ENCODE assay signal across 9 cellular contexts in genomic region chr17:50290074-50290702, GRCh38. TPM values are rescaled to one million over a fixed set of nuclear protein-coding genes. Genes with fewer than 3 reads are reported as not detected.
A peak's percentile ranks its signal among the peaks of the same experiment; 100 is the strongest.
DNase-seq lines count a peak whose midpoint lies in the region; ATAC-seq and TF ChIP-seq lines count a peak whose summit lies in the region.
"Had no signal": no experiment of that assay in that cellular context is flagged by ENCODE, and none has a peak within 500 bp of the region (broad histone marks: within the 10 kb centered on the region; RNA-seq: fewer than 3 reads in every experiment).

No MANE protein-coding gene starts in this region.

- TF ChIP-seq POLR2A in sigmoid colon (IDR thresholded peaks at IDR 0.05): no peak

- no peaks in the 10 kb centered on the region for H3K9me3 ChIP-seq in sigmoid colon

- DNase-seq in AG20443 (ENCODE audit: low spot score) (peak; percentile 94), HT-29 (ENCODE audit: low spot score) (peak; percentile 48), left cardiac atrium (peak; percentile 84), sigmoid colon (peak; percentile 94), GM19240 (ENCODE audit: insufficient read length, low spot score) (no peak)
- DNase-seq in activated CD8-positive, alpha-beta T cell treated with anti-CD3 and anti-CD28 coated beads, Interleukin-2, amount 10 ng/mL, durations not matched to agents 7 days and 5 days: no peak
- no peak for DNase-seq in stimulated activated CD4-positive, alpha-beta T cell treated with anti-CD3 and anti-CD28 coated beads, Interleukin-4, amount 100 ng/mL, for 4 hours

- no peak overlapping the region for H3K4me3 Mint-ChIP-seq in activated CD8-positive, alpha-beta T cell treated with anti-CD3 and anti-CD28 coated beads, Interleukin-2, amount 10 ng/mL, durations not matched to agents 7 days and 5 days

- peak overlapping the region; percentile 84 to 89 (median 88) for H3K27ac ChIP-seq in sigmoid colon

- no peaks in the 10 kb centered on the region for H3K27me3 ChIP-seq in sigmoid colon
- H3K27me3 ChIP-seq: dorsolateral prefrontal cortex had no signal

- no peaks in the 10 kb centered on the region for H3K36me3 ChIP-seq in sigmoid colon

- intact Hi-C loops in left cardiac atrium (cut with DNase I) (no loop called here), sigmoid colon (cut with DNase I) (loop anchor here (1.0 kb wide), 1 partner anchor 18 kb away; no protein-coding TSS in a partner anchor)

- no peak overlapping the region for H3K27ac Mint-ChIP-seq in activated CD8-positive, alpha-beta T cell treated with anti-CD3 and anti-CD28 coated beads, Interleukin-2, amount 10 ng/mL, durations not matched to agents 7 days and 5 days

- TF ChIP-seq CTCF in sigmoid colon (IDR thresholded peaks at IDR 0.05): no peak

- ATAC-seq in activated CD8-positive, alpha-beta T cell treated with anti-CD3 and anti-CD28 coated beads, Interleukin-2, amount 10 ng/mL, durations not matched to agents 7 days and 5 days: peak; percentile 60
- ATAC-seq in left cardiac atrium (peak; percentile 94 to 97), HG02763 (IDR thresholded peaks at IDR 0.05; ENCODE audit: unreplicated experiment) (no peak)

- H3K9me3 Mint-ChIP-seq in activated CD8-positive, alpha-beta T cell treated with anti-CD3 and anti-CD28 coated beads, Interleukin-2, amount 10 ng/mL, durations not matched to agents 7 days and 5 days (ENCODE audit: insufficient read depth): no peaks in the 10 kb centered on the region

- peak in 3 of 4 donors; percentile 43 to 90 (median 77) for TF ChIP-seq EP300 in sigmoid colon (IDR thresholded peaks at IDR 0.05)

- H3K4me1 Mint-ChIP-seq in activated CD8-positive, alpha-beta T cell treated with anti-CD3 and anti-CD28 coated beads, Interleukin-2, amount 10 ng/mL, durations not matched to agents 7 days and 5 days (ENCODE audit: low read depth): peaks cover 18% of the 10 kb centered on the region

- H3K27me3 Mint-ChIP-seq in activated CD8-positive, alpha-beta T cell treated with anti-CD3 and anti-CD28 coated beads, Interleukin-2, amount 10 ng/mL, durations not matched to agents 7 days and 5 days (ENCODE audit: low read depth): peaks cover 16% of the 10 kb centered on the region

- CTCF ChIA-PET in activated CD8-positive, alpha-beta T cell treated with anti-CD3 and anti-CD28 coated beads, Interleukin-2, amount 10 ng/mL, durations not matched to agents 7 days and 5 days (lab: Charles Lee): interaction anchor here (1.2 to 4.8 kb wide), 8 partner anchors 8 to 196 kb away, joined by 3 to 31 read pairs (median 8); partner anchors contain the start of genes COL1A1, PDK2 and TMEM92

- H3K36me3 Mint-ChIP-seq in activated CD8-positive, alpha-beta T cell treated with anti-CD3 and anti-CD28 coated beads, Interleukin-2, amount 10 ng/mL, durations not matched to agents 7 days and 5 days (ENCODE audit: low read depth): no peaks in the 10 kb centered on the region

- 43 to 50% methylated on average over 8 of the region's 8 CpGs for WGBS in sigmoid colon, 2 donors

- peak overlapping the region in 2 of 4 donors; percentile 9 to 12 for H3K4me3 ChIP-seq in sigmoid colon
- H3K4me3 ChIP-seq: dorsolateral prefrontal cortex had no signal

- peaks cover 0 to 37% (median 31%) of the 10 kb centered on the region in 4 donors for H3K4me1 ChIP-seq in sigmoid colon

- POLR2A ChIA-PET in activated CD8-positive, alpha-beta T cell treated with anti-CD3 and anti-CD28 coated beads, Interleukin-2, amount 10 ng/mL, durations not matched to agents 7 days and 5 days (lab: Charles Lee): no interaction called here

RNA-seq across cellular contexts. Expression of gene TMEM92, which starts 15.9 kb away (rescaled TPM):
- 5.9 and 17.8 TPM in 2 replicates for total RNA-seq in HT-29 (2014; rRNA removed; shearing (Covaris generic))
- not detected for total RNA-seq in activated CD8-positive, alpha-beta T cell treated with anti-CD3 and anti-CD28 coated beads, Interleukin-2, amount 10 ng/mL, durations not matched to agents 7 days and 5 days
- total RNA-seq in left cardiac atrium (under 1 TPM; 0.10 to 0.65 TPM), sigmoid colon (not detected)
- polyA plus RNA-seq in sigmoid colon: 1 to 10 TPM; 2.5 to 9.7 (median 3.6) TPM

RNA-seq across cellular contexts. Expression of gene XYLT2, which starts 55.7 kb away (rescaled TPM):
- total RNA-seq in HT-29 (2014; rRNA removed; shearing (Covaris generic)): 34.6 and 40.0 TPM in 2 replicates
- 10 to 100 TPM; 24.7 to 26.0 TPM for total RNA-seq in activated CD8-positive, alpha-beta T cell treated with anti-CD3 and anti-CD28 coated beads, Interleukin-2, amount 10 ng/mL, durations not matched to agents 7 days and 5 days
- 10 to 100 TPM; 13.6 to 17.3 TPM for total RNA-seq in left cardiac atrium
- 10 to 100 TPM; 16.2 to 27.4 (median 18.3) TPM for total RNA-seq in sigmoid colon
- polyA plus RNA-seq in sigmoid colon: 10 to 100 TPM in 1 of 3 donors, 1 to 10 TPM in 2; 1.8 to 14.5 (median 2.5) TPM

Comparison
In these comparisons a context has a peak if more than half of its experiments do, and no peak if none do; other contexts are left out.
1. DNase-seq: peak in AG20443 (single experiment), HT-29 (single experiment), left cardiac atrium (single experiment) and sigmoid colon (single experiment); none in activated CD8-positive, alpha-beta T cell treated with anti-CD3 and anti-CD28 coated beads, Interleukin-2, amount 10 ng/mL, durations not matched to agents 7 days and 5 days (single experiment), GM19240 (single experiment) and stimulated activated CD4-positive, alpha-beta T cell treated with anti-CD3 and anti-CD28 coated beads, Interleukin-4, amount 100 ng/mL, for 4 hours (0 of 2).